22 cellular contexts compared by ENCODE assay signal in the genomic region with DNA sequence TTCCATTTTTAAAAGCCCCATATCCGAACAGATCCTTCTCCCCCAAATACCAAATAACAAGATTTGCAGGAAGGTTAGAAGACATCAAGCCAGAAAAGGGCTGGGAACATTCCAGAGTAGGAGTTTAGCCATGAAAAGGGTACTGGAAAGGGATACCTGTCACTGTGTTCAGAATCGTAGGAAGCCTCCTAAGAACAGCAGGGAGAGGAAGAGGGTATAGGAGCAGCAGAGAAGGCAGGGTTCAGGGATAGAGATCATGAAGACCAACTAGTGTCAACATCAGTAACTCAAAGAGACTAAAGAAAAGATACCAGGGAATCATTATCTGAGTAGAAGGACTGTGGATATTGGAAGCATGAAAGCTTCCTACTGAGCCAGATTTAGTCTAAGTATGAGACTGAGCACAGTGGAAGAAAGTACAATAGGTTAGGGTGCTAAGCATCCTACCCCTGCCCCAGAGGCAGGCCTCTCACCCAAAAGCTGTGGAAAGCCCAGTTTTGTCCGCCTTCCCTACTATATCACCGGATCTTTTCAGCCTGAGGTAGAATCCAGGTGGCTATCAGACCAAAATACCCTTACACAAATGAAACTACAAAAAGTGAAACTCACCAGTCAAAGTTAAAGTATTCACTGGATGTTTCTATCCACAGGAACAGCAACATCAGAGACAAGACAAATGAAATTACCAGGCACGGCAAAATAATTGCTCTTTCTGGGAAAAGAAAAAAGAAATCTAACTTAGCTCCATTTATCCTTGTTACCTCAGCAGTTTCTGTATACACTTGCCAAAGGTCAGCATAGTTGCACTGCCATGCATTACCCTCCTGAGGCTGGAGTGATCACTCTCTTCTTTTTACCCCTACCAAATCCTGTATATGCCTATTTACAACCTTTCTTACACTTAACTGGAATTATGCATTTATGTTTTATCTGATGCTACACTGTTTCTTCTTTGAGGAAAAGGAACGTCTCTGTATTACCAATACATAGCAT. TPM values are rescaled to one million over a fixed set of nuclear protein-coding genes. Genes with fewer than 3 reads are reported as not detected.
DNase-seq lines count a peak whose midpoint lies in the region; ATAC-seq, FAIRE-seq and TF ChIP-seq lines count a peak whose summit lies in the region.
"Had no signal": no experiment of that assay in that cellular context is flagged by ENCODE, and none has a peak within 500 bp of the region (broad histone marks: within the 10 kb centered on the region; RNA-seq: fewer than 3 reads in every experiment).

No MANE protein-coding gene starts in this region.

- H2BK120ac ChIP-seq in IMR-90 (ENCODE audit: low read depth, low read length): peak overlapping the region; percentile 16; the same call in 1 of the 2 replicates

- H3K27ac ChIP-seq in IMR-90 (ENCODE audit: insufficient read depth, low read length) (no peak overlapping the region), astrocyte (ENCODE audit: low read depth, low read length) (no peak overlapping the region), hepatocyte (no peak overlapping the region), neural progenitor cell (no peak overlapping the region)
- H3K27ac ChIP-seq: GM23248, HL-60 had no signal

- H3K36me3 Mint-ChIP-seq in astrocyte (ENCODE audit: low read depth, unreplicated experiment) (peaks cover 2% of the 10 kb centered on the region), neural progenitor cell (no peaks in the 10 kb centered on the region)
- H3K36me3 Mint-ChIP-seq: CD4-positive, CD25-positive, alpha-beta regulatory T cell; CD8-positive, alpha-beta memory T cell had no signal

- H3K4me3 ChIP-seq in IMR-90 (ENCODE audit: insufficient read depth, low read depth, low read length) (no peak overlapping the region), astrocyte (ENCODE audit: insufficient read depth, low read depth, low read length) (no peak overlapping the region), hepatocyte (no peak overlapping the region), neural progenitor cell (no peak overlapping the region)
- H3K4me3 ChIP-seq: GM23248 had no signal

- no peak for TF ChIP-seq RAD21 in IMR-90 (IDR thresholded peaks at IDR 0.05; ENCODE audit: low read length)

- no peak overlapping the region for H2BK5ac ChIP-seq in IMR-90 (ENCODE audit: low read depth, low read length, poor library complexity, severe bottlenecking)

- H3K79me1 ChIP-seq in IMR-90 (ENCODE audit: low read depth in 1 of 2, low read length in 2 of 2): no peaks in the 10 kb centered on the region

- TF ChIP-seq CTCF in IMR-90 (conservative IDR thresholded peaks at IDR 0.05; ENCODE audit: low read depth, low read length) (no peak), astrocyte (IDR thresholded peaks at IDR 0.05; ENCODE audit: insufficient read depth, low read depth, low read length) (no peak), hepatocyte (IDR thresholded peaks at IDR 0.05; ENCODE audit: poor library complexity) (no peak), neural progenitor cell (IDR thresholded peaks at IDR 0.05) (no peak)

- no peaks in the 10 kb centered on the region for H3F3A ChIP-seq in neural progenitor cell (ENCODE audit: low read depth)

- ATAC-seq in IMR-90 (ENCODE audit: low read depth) (no peak), GM18858 (IDR thresholded peaks at IDR 0.05; ENCODE audit: unreplicated experiment) (no peak), HG02763 (IDR thresholded peaks at IDR 0.05; ENCODE audit: unreplicated experiment) (no peak)
- ATAC-seq: HCT116 had no signal

- H3K27ac Mint-ChIP-seq in astrocyte (ENCODE audit: unreplicated experiment) (peak overlapping the region; percentile 36), neural progenitor cell (no peak overlapping the region)
- H3K27ac Mint-ChIP-seq: CD4-positive, CD25-positive, alpha-beta regulatory T cell; CD8-positive, alpha-beta memory T cell; HFFc6 had no signal

- H4K5ac ChIP-seq in IMR-90 (ENCODE audit: low read depth, low read length): no peak overlapping the region

- H3K4me1 Mint-ChIP-seq in astrocyte (ENCODE audit: low read depth, unreplicated experiment) (peaks cover 11% of the 10 kb centered on the region), neural progenitor cell (no peaks in the 10 kb centered on the region)
- H3K4me1 Mint-ChIP-seq: CD4-positive, CD25-positive, alpha-beta regulatory T cell; CD8-positive, alpha-beta memory T cell had no signal

- H3K9me3 ChIP-seq in IMR-90 (ENCODE audit: control insufficient read depth, insufficient read depth, low read length) (no peaks in the 10 kb centered on the region), astrocyte (ENCODE audit: insufficient read depth, low read depth, low read length) (no peaks in the 10 kb centered on the region), hepatocyte (ENCODE audit: low read depth) (no peaks in the 10 kb centered on the region), neural progenitor cell (ENCODE audit: low read depth) (no peaks in the 10 kb centered on the region)
- H3K9me3 ChIP-seq: BE2C had no signal

- POLR2A ChIA-PET in IMR-90 (lab: Charles Lee; ENCODE audit: unreplicated experiment): interaction anchor here (0.7 kb wide), 1 partner anchor 1373 kb away, joined by 3 read pairs; no protein-coding TSS in a partner anchor

- no peaks in the 10 kb centered on the region for H3K27me3 ChIP-seq in IMR-90 (ENCODE audit: control insufficient read depth, insufficient read depth, low read length)
- H3K27me3 ChIP-seq in astrocyte (ENCODE audit: insufficient read depth, low read length): no peaks in the 10 kb centered on the region
- no peaks in the 10 kb centered on the region for H3K27me3 ChIP-seq in hepatocyte
- no peaks in the 10 kb centered on the region for H3K27me3 ChIP-seq in neural progenitor cell
- H3K27me3 ChIP-seq: BE2C had no signal

- H2AK5ac ChIP-seq in IMR-90 (ENCODE audit: low read depth, low read length): 0 out of 2 replicates have a peak overlapping the region, but pooled peaks have one; percentile 48

- DNase-seq in IMR-90 (no peak), astrocyte (ENCODE audit: low read depth) (no peak), hepatocyte (ENCODE audit: low spot score) (no peak), neural progenitor cell (ENCODE audit: low spot score) (no peak), D341Med (ENCODE audit: low spot score) (no peak)
- DNase-seq: ACHN; BE2C; C1 segment of cervical spinal cord; CD4-positive, CD25-positive, alpha-beta regulatory T cell; CD8-positive, alpha-beta memory T cell; COR-L47; GM23248; H7; HFFc6; KG1 had no signal

- no peak for TF ChIP-seq POLR2A in IMR-90 (IDR thresholded peaks at IDR 0.05; ENCODE audit: low read depth, low read length)

- no peak overlapping the region for H3K56ac ChIP-seq in IMR-90 (ENCODE audit: extremely low read depth, insufficient read depth, low read length)

- intact Hi-C loops in IMR-90 (cut with micrococcal nuclease): no loop called here

- H3K9me1 ChIP-seq in IMR-90 (ENCODE audit: insufficient read depth, low read length): peaks cover 8% of the 10 kb centered on the region

- no peak overlapping the region for H2AK9ac ChIP-seq in IMR-90 (replicated peaks; ENCODE audit: low read depth, low read length, poor library complexity)

- no peak overlapping the region for H3K23ac ChIP-seq in IMR-90 (ENCODE audit: low read depth, low read length)

- no peak overlapping the region for H3K18ac ChIP-seq in IMR-90 (ENCODE audit: low read depth, low read length)

- H2AFZ ChIP-seq in IMR-90 (replicated peaks; ENCODE audit: low read length, poor library complexity): peak overlapping the region; percentile 47
- H2AFZ ChIP-seq in astrocyte (ENCODE audit: low read depth, low read length): no peak overlapping the region
- no peak overlapping the region for H2AFZ ChIP-seq in hepatocyte
- H2AFZ ChIP-seq in neural progenitor cell (replicated peaks): peak overlapping the region; percentile 36
- H2AFZ ChIP-seq: GM23248 had no signal

- no TSS peak for BruUV-seq in IMR-90 (replicated peaks; lab: Mats Ljungman, UMichigan)

- H3K4me3 Mint-ChIP-seq in astrocyte (ENCODE audit: unreplicated experiment) (no peak overlapping the region), neural progenitor cell (no peak overlapping the region)
- H3K4me3 Mint-ChIP-seq: CD4-positive, CD25-positive, alpha-beta regulatory T cell; CD8-positive, alpha-beta memory T cell; HFFc6 had no signal

- H3K9me2 ChIP-seq in hepatocyte (replicated peaks; ENCODE audit: insufficient read depth): no peaks in the 10 kb centered on the region

- no peak for FAIRE-seq in astrocyte (lab: Jason Lieb, UNC)
- FAIRE-seq: D721Med, GM12891 had no signal

- no peak overlapping the region for H4K91ac ChIP-seq in IMR-90 (ENCODE audit: insufficient read depth, low read depth, low read length)

- H3K79me2 ChIP-seq in astrocyte (ENCODE audit: insufficient read depth, low read length) (no peaks in the 10 kb centered on the region), hepatocyte (no peaks in the 10 kb centered on the region), neural progenitor cell (ENCODE audit: low read depth) (no peaks in the 10 kb centered on the region)

- in situ Hi-C loops in IMR-90 (cut with MboI; ENCODE audit: low sequenced_read_pairs): no loop called here

- WGBS in IMR-90 (ENCODE audit: extremely low coverage in 2 of 2, insufficient read length in 1 of 2), 2 experiments: 80% methylated on average over 1 of the region's 6 CpGs; no CpG with 5 or more reads in 1 of the 2 experiments
- 88% methylated on average over 6 of the region's 6 CpGs for WGBS in hepatocyte (ENCODE audit: low lambda C conversion rate, missing lambda C conversion rate)

- H3K4me1 ChIP-seq in IMR-90 (ENCODE audit: control insufficient read depth, insufficient read depth, low read length) (peaks cover 12% of the 10 kb centered on the region), astrocyte (ENCODE audit: insufficient read depth, low read length) (peaks cover 5% of the 10 kb centered on the region), hepatocyte (ENCODE audit: insufficient read depth) (no peaks in the 10 kb centered on the region), neural progenitor cell (no peaks in the 10 kb centered on the region)
- H3K4me1 ChIP-seq: BE2C had no signal

- no peak overlapping the region; a peak in 1 of 4 replicates for H4K8ac ChIP-seq in IMR-90 (ENCODE audit: low read depth in 2 of 2, low read length in 2 of 2)

- H4K20me1 ChIP-seq in IMR-90 (ENCODE audit: insufficient read depth, low read length): no peaks in the 10 kb centered on the region
- H4K20me1 ChIP-seq in astrocyte (ENCODE audit: insufficient read depth, low read length): no peaks in the 10 kb centered on the region
- H4K20me1 ChIP-seq in hepatocyte (ENCODE audit: insufficient read depth, poor library complexity, severe bottlenecking): no peaks in the 10 kb centered on the region
- H4K20me1 ChIP-seq in neural progenitor cell (ENCODE audit: low read depth): no peaks in the 10 kb centered on the region

- H3K27me3 Mint-ChIP-seq in astrocyte (ENCODE audit: low read depth, unreplicated experiment): no peaks in the 10 kb centered on the region
- H3K27me3 Mint-ChIP-seq in neural progenitor cell (ENCODE audit: insufficient read depth, low read depth): peaks cover 4% of the 10 kb centered on the region

- H3K4me2 ChIP-seq in IMR-90 (ENCODE audit: low read depth, low read length) (no peak overlapping the region), astrocyte (ENCODE audit: low read length) (no peak overlapping the region), hepatocyte (peak overlapping the region; percentile 39), neural progenitor cell (no peak overlapping the region)

- H3K9me3 Mint-ChIP-seq in astrocyte (ENCODE audit: unreplicated experiment) (no peaks in the 10 kb centered on the region), neural progenitor cell (no peaks in the 10 kb centered on the region)

- H2BK20ac ChIP-seq in IMR-90 (ENCODE audit: low read depth, low read length): peak overlapping the region; percentile 39; the same call in 1 of the 2 replicates

- peak overlapping the region; percentile 53; the same call in 1 of the 2 replicates for H3K4ac ChIP-seq in IMR-90 (ENCODE audit: low read depth, low read length)

- H3K9ac ChIP-seq in IMR-90 (ENCODE audit: low read depth, low read length): no peak overlapping the region
- no peak overlapping the region for H3K9ac ChIP-seq in astrocyte (ENCODE audit: low read length)
- no peak overlapping the region for H3K9ac ChIP-seq in neural progenitor cell
- H3K9ac ChIP-seq: GM23248 had no signal

- CTCF ChIA-PET in IMR-90 (lab: Yijun Ruan, JAX): interaction anchor here (0.5 kb wide), 1 partner anchor 30 kb away, joined by 3 read pairs; no protein-coding TSS in a partner anchor

- H3K14ac ChIP-seq in IMR-90 (replicated peaks; ENCODE audit: low read depth, low read length): 0 out of 2 replicates have a peak overlapping the region, but pooled peaks have one; percentile 42

- dilution Hi-C loops in IMR-90 (cut with HindIII; ENCODE audit: low sequenced_read_pairs, unreplicated experiment): no loop called here

- no peaks in the 10 kb centered on the region for H3K36me3 ChIP-seq in IMR-90 (ENCODE audit: control insufficient read depth, insufficient read depth, low read length)
- H3K36me3 ChIP-seq in astrocyte (ENCODE audit: insufficient read depth, low read length): no peaks in the 10 kb centered on the region
- no peaks in the 10 kb centered on the region for H3K36me3 ChIP-seq in hepatocyte (replicated peaks; ENCODE audit: insufficient read depth, low read depth)
- no peaks in the 10 kb centered on the region for H3K36me3 ChIP-seq in neural progenitor cell
- H3K36me3 ChIP-seq: BE2C had no signal

- H2BK15ac ChIP-seq in IMR-90 (ENCODE audit: low read depth, low read length): no peak overlapping the region

RNA-seq across cellular contexts. Expression of a gene that starts 16.7 kb away (rescaled TPM):
- total RNA-seq in IMR-90 (2012; rRNA removed) (not detected in 2 replicates), astrocyte (not detected in 2 replicates), hepatocyte (0.20 and 0.47 TPM in 2 replicates), neural progenitor cell (ENCODE audit: low replicate concordance) (not detected in 2 replicates)
- polyA plus RNA-seq in IMR-90 (2012; rRNA removed) (not detected in 2 replicates), hepatocyte (0.57 and 1.1 TPM in 2 replicates)
- not detected in 2 replicates for polyA plus RNA-seq in IMR-90 (2012; cell fraction: cytosol; rRNA removed)
- polyA plus RNA-seq in IMR-90 (2012; cell fraction: nucleus; rRNA removed; ENCODE audit: low replicate concordance): 0.17 and 0.42 TPM in 2 replicates
- total RNA-seq: CD4-positive, CD25-positive, alpha-beta regulatory T cell; CD8-positive, alpha-beta memory T cell; GM23248; H7; HFFc6; HT1080 had no signal
- polyA plus RNA-seq: CD4-positive, CD25-positive, alpha-beta regulatory T cell; CD8-positive, alpha-beta memory T cell; GM23248 had no signal

Comparison
In these comparisons a context has a peak if more than half of its experiments do, and no peak if none do; other contexts are left out.
1. H2AFZ ChIP-seq: peak in IMR-90 (single experiment) and neural progenitor cell (single experiment); none in astrocyte (single experiment) and hepatocyte (single experiment).